Comparison of ENCODE assay signal across 10 cellular contexts in the genomic region with DNA sequence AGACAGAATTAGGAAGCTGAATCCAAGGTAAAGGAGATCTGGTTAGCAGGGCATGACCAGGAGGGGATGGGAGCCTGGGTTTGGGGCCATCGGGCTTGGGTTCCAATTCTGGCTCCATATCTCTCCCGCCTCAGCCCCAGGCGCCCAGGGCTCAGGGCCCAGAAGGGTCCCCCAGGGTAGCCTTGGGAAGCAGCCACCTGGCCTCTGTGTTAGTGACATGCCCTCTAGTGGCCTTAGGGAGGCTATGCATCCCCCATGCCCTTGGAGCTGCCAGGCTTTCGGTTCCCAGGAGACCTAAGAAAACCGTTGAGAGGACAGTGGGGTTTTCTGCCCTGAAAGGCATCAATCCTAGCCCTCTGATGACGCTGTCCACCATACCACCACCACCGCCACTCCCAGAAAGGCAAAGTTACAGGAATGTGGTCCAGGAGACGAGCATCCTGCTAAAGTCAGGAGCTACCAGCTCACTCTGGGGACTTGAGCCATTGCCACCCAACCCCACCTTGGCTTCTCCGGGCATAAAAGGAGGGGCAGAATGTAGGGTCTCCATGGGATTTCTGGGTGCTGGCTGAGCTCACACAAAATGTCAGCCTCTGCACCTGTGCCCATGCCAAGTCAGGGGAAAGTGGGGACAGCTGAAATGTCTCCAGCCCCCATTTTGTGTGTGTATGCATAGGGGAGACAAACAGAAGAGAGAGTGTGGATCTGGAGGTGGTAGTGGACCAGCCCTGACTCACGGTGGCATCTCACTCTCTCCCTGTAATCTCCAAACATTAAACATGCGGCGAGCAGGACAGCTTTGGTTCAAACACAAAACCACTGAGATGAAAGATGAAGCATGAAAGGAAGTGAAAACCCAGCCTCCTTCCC. TPM values are rescaled to one million over a fixed set of nuclear protein-coding genes. Genes with fewer than 3 reads are reported as not detected.
DNase-seq lines count a peak whose midpoint lies in the region; ATAC-seq, FAIRE-seq and TF ChIP-seq lines count a peak whose summit lies in the region.
"Had no signal": no experiment of that assay in that cellular context is flagged by ENCODE, and none has a peak within 500 bp of the region (broad histone marks: within the 10 kb centered on the region; RNA-seq: fewer than 3 reads in every experiment).

No MANE protein-coding gene starts in this region.

- H3K9me3 Mint-ChIP-seq in CD4-positive, alpha-beta T cell, result no peaks in the 10 kb centered on the region

- no peaks in the 10 kb centered on the region for H3K27me3 ChIP-seq in CD4-positive, alpha-beta T cell (ENCODE audit: control insufficient read depth, insufficient read depth, low read length)
- no peaks in the 10 kb centered on the region for H3K27me3 ChIP-seq in pancreas

- 41 to 46% methylated on average over 12 of the region's 12 CpGs for WGBS in pancreas, 2 donors

- no peaks in the 10 kb centered on the region for H3K4me1 ChIP-seq in pancreas

- POLR2A ChIA-PET in CD4-positive, alpha-beta T cell (lab: Charles Lee), result no interaction called here

- no peak overlapping the region for H3K4me3 ChIP-seq in pancreas
- H3K4me3 ChIP-seq: SK-N-MC, skin epidermis had no signal

- TF ChIP-seq CTCF in CD4-positive, alpha-beta T cell (IDR thresholded peaks at IDR 0.05), result peak; percentile 41
- peak; percentile 70 to 81 (median 75) for TF ChIP-seq CTCF in pancreas (IDR thresholded peaks at IDR 0.05)

- CTCF ChIA-PET in CD4-positive, alpha-beta T cell (lab: Charles Lee), result interaction anchor here (0.8 to 1.4 kb wide), 5 partner anchors 10 to 204 kb away, joined by 3 to 4 read pairs (median 3); no protein-coding TSS in a partner anchor

- H3K36me3 ChIP-seq in pancreas, result no peaks in the 10 kb centered on the region

- no peak overlapping the region for H3K4me3 Mint-ChIP-seq in CD4-positive, alpha-beta T cell

- H3K27me3 Mint-ChIP-seq in CD4-positive, alpha-beta T cell, result no peaks in the 10 kb centered on the region

- H3K27ac Mint-ChIP-seq in CD4-positive, alpha-beta T cell, result no peak overlapping the region

- FAIRE-seq in pancreas (lab: Jason Lieb, UNC), result no peak

- H3K27ac ChIP-seq in CD4-positive, alpha-beta T cell (ENCODE audit: low read depth, low read length), result no peak overlapping the region
- H3K27ac ChIP-seq in pancreas, result no peak overlapping the region
- H3K27ac ChIP-seq: SK-N-MC, skin epidermis had no signal

- intact Hi-C loops in CD4-positive, alpha-beta T cell (cut with DNase I, micrococcal nuclease), result loop anchor here in 1 of 2 experiments (1.0 to 2.0 kb wide), 2 partner anchors 82 to 203 kb away; no protein-coding TSS in a partner anchor
- intact Hi-C loops in pancreas (cut with DNase I), result loop anchor here in 1 of 3 donors (5.0 kb wide), 1 partner anchor 82 kb away; no protein-coding TSS in a partner anchor

- H3K4me1 Mint-ChIP-seq in CD4-positive, alpha-beta T cell (ENCODE audit: low read depth), result no peaks in the 10 kb centered on the region

- H3K9me3 ChIP-seq in CD4-positive, alpha-beta T cell (ENCODE audit: control insufficient read depth, low read length), result no peaks in the 10 kb centered on the region
- H3K9me3 ChIP-seq in pancreas, result no peaks in the 10 kb centered on the region

- peak in 5 of 10 experiments; percentile 4 to 17 (median 15) for DNase-seq in CD4-positive, alpha-beta T cell
- DNase-seq in NCI-H460 (ENCODE audit: extremely low read depth, low read depth), result peak; percentile 50
- peak; percentile 62 for DNase-seq in activated CD8-positive, alpha-beta memory T cell treated with anti-CD3 and anti-CD28 coated beads, Interleukin-2, amount 50 U/mL, for 48 hours
- peak; percentile 26 for DNase-seq in fibroblast of the conjunctiva (ENCODE audit: low read depth)
- DNase-seq in pancreas, result peak in 4 of 6 donors; percentile 43 to 67 (median 65)

- H3K36me3 Mint-ChIP-seq in CD4-positive, alpha-beta T cell (ENCODE audit: low read depth), result no peaks in the 10 kb centered on the region

- peak; percentile 69 for ATAC-seq in CD4-positive, alpha-beta T cell (ENCODE audit: poor library complexity)
- peak; percentile 74 for ATAC-seq in GM19025 (IDR thresholded peaks at IDR 0.05; ENCODE audit: low read depth, unreplicated experiment)
- ATAC-seq in HG03159 (IDR thresholded peaks at IDR 0.05; ENCODE audit: unreplicated experiment), result peak; percentile 93
- peak; percentile 79 to 99 (median 96) for ATAC-seq in pancreas
- no peak for ATAC-seq in GM18873 (IDR thresholded peaks at IDR 0.05; ENCODE audit: low FRiP score, unreplicated experiment)

RNA-seq across cellular contexts. Expression of a gene that starts 56.5 kb away (rescaled TPM):
- not detected for total RNA-seq in CD4-positive, alpha-beta T cell
- total RNA-seq in NCI-H460 (2014; rRNA removed; shearing (Covaris generic)), result not detected in 2 replicates
- not detected in 2 replicates for polyA plus RNA-seq in NCI-H460 (2014; cell fraction: nucleus; rRNA removed)
- total RNA-seq in pancreas, result under 1 TPM in 5 of 6 donors, not detected in 1; 0.13 to 0.37 (median 0.28) TPM
- polyA plus RNA-seq in pancreas, result under 1 TPM; 0.14 to 0.34 TPM
